In genomic region chr1:12206792-12207424, GRCh38 we compare ENCODE assay signal across 21 cellular contexts. TPM values are rescaled to one million over a fixed set of nuclear protein-coding genes. Genes with fewer than 3 reads are reported as not detected.
DNase-seq lines count a peak whose midpoint lies in the region; ATAC-seq and TF ChIP-seq lines count a peak whose summit lies in the region.
"Had no signal": no experiment of that assay in that cellular context is flagged by ENCODE, and none has a peak within 500 bp of the region (broad histone marks: within the 10 kb centered on the region; RNA-seq: fewer than 3 reads in every experiment).

No MANE protein-coding gene starts in this region.

- peak overlapping the region; percentile 92 for H3K23ac ChIP-seq in neuronal stem cell (ENCODE audit: low read depth, low read length, poor library complexity)

- H3K4me2 ChIP-seq in neuronal stem cell (ENCODE audit: insufficient read depth, low read length, poor library complexity, severe bottlenecking): no peak overlapping the region

- H3K9me3 ChIP-seq in neuronal stem cell (replicated peaks in 1 of 2; ENCODE audit: control insufficient read depth in 2 of 2, insufficient read depth in 1 of 2, low read depth in 1 of 2, low read length in 2 of 2): no peaks in the 10 kb centered on the region
- H3K9me3 ChIP-seq: colonic mucosa, prostate gland, testis had no signal

- no peak for ATAC-seq in activated T-cell treated with anti-CD3 and anti-CD28 coated beads, Interleukin-2, amount 50 U/mL, for 4 hours
- ATAC-seq in activated B cell treated with CpG ODN at 0.5 μM for 24 hours (ENCODE audit: low read depth): no peak

- no peak overlapping the region for H3K9ac ChIP-seq in neuronal stem cell (ENCODE audit: low read depth, low read length, poor library complexity)

- CTCF ChIA-PET in activated B cell treated with CpG ODN at 0.5 μM for 24 hours (lab: Charles Lee): interaction anchor here (1.0 to 9.9 kb wide), 4 partner anchors 9 to 88 kb away, joined by 3 to 261 read pairs (median 4); no protein-coding TSS in a partner anchor

- no peaks in the 10 kb centered on the region for H3K27me3 ChIP-seq in H7 (ENCODE audit: control insufficient read depth, insufficient read depth, low read length)
- H3K27me3 ChIP-seq in neuronal stem cell (ENCODE audit: control insufficient read depth in 3 of 3, insufficient read depth in 3 of 3, low read depth in 1 of 3, low read length in 3 of 3): no peaks in the 10 kb centered on the region
- H3K27me3 ChIP-seq: brain microvascular endothelial cell, colonic mucosa, testis had no signal

- H3K4me3 Mint-ChIP-seq in activated T-cell treated with anti-CD3 and anti-CD28 coated beads, Interleukin-2, amount 50 U/mL, for 24 hours: no peak overlapping the region
- no peak overlapping the region for H3K4me3 Mint-ChIP-seq in activated T-cell treated with anti-CD3 and anti-CD28 coated beads, Interleukin-2, amount 50 U/mL, for 4 hours
- no peak overlapping the region for H3K4me3 Mint-ChIP-seq in activated B cell treated with CpG ODN at 0.5 μM for 24 hours
- H3K4me3 Mint-ChIP-seq: activated naive CD4-positive, alpha-beta T cell treated with anti-CD3 and anti-CD28 coated beads, Interleukin-2, amount 50 U/mL, for 24 hours; memory B cell; nephron had no signal

- H2BK15ac ChIP-seq in neuronal stem cell (ENCODE audit: low read length): peak overlapping the region; percentile 96

- no peaks in the 10 kb centered on the region for H3K9me3 Mint-ChIP-seq in activated T-cell treated with anti-CD3 and anti-CD28 coated beads, Interleukin-2, amount 50 U/mL, for 24 hours
- H3K9me3 Mint-ChIP-seq in activated T-cell treated with anti-CD3 and anti-CD28 coated beads, Interleukin-2, amount 50 U/mL, for 4 hours: no peaks in the 10 kb centered on the region
- H3K9me3 Mint-ChIP-seq in activated B cell treated with CpG ODN at 0.5 μM for 24 hours: no peaks in the 10 kb centered on the region
- H3K9me3 Mint-ChIP-seq: activated naive CD4-positive, alpha-beta T cell treated with anti-CD3 and anti-CD28 coated beads, Interleukin-2, amount 50 U/mL, for 24 hours; memory B cell; nephron had no signal

- H3K4me3 ChIP-seq in H7 (ENCODE audit: insufficient read depth, low read depth, low read length) (no peak overlapping the region), neuronal stem cell (ENCODE audit: low read length in 2 of 2) (no peak overlapping the region)
- H3K4me3 ChIP-seq: colonic mucosa, prostate gland, skin epidermis, testis had no signal

- H3K18ac ChIP-seq in neuronal stem cell (ENCODE audit: low read length): peak overlapping the region; percentile 89

- no peak for DNase-seq in activated T-cell treated with anti-CD3 and anti-CD28 coated beads, Interleukin-2, amount 50 U/mL, for 24 hours
- no peak for DNase-seq in activated T-cell treated with anti-CD3 and anti-CD28 coated beads, Interleukin-2, amount 50 U/mL, for 4 hours
- DNase-seq in H7 (peak; percentile 63), activated B cell treated with CpG ODN at 0.5 μM for 24 hours (no peak), neuronal stem cell (ENCODE audit: low spot score) (no peak)
- DNase-seq in stimulated activated CD4-positive, alpha-beta T cell treated with anti-CD3 and anti-CD28 coated beads, Interleukin-15, amount 100 ng/mL, for 24 hours: no peak
- no peak for DNase-seq in stimulated activated CD4-positive, alpha-beta T cell treated with anti-CD3 and anti-CD28 coated beads, Interleukin-1b, Interleukin-23, amount 100 ng/mL, for 48 hours
- DNase-seq: AML-193; brain microvascular endothelial cell; colonic mucosa; islet precursor cell; NCI-H1694; NCI-H446 treated with DMSO at 0.1 percent for 48 hours; stimulated activated CD4-positive, alpha-beta T cell treated with anti-CD3 and anti-CD28 coated beads, Interleukin-4, amount 100 ng/mL, for 4 hours; testis had no signal

- peak overlapping the region; percentile 91 for H3K27ac Mint-ChIP-seq in activated T-cell treated with anti-CD3 and anti-CD28 coated beads, Interleukin-2, amount 50 U/mL, for 24 hours
- peak overlapping the region; percentile 65 for H3K27ac Mint-ChIP-seq in activated B cell treated with CpG ODN at 0.5 μM for 24 hours
- H3K27ac Mint-ChIP-seq: activated naive CD4-positive, alpha-beta T cell treated with anti-CD3 and anti-CD28 coated beads, Interleukin-2, amount 50 U/mL, for 24 hours; memory B cell; nephron had no signal

- no peak for TF ChIP-seq CTCF in activated B cell treated with CpG ODN at 0.5 μM for 24 hours (IDR thresholded peaks at IDR 0.05)

- peak overlapping the region; percentile 18 for H2BK12ac ChIP-seq in neuronal stem cell (ENCODE audit: low read length)

- POLR2A ChIA-PET in activated B cell treated with CpG ODN at 0.5 μM for 24 hours (lab: Charles Lee): interaction anchor here (0.6 to 8.8 kb wide), 3 partner anchors 10 to 81 kb away, joined by 3 to 103 read pairs (median 3); no protein-coding TSS in a partner anchor

- H3K4me1 ChIP-seq in neuronal stem cell (ENCODE audit: control insufficient read depth in 2 of 2, insufficient read depth in 1 of 2, low read depth in 1 of 2, low read length in 2 of 2): peaks cover 8 to 11% of the 10 kb centered on the region in 2 donors
- H3K4me1 ChIP-seq: colonic mucosa, prostate gland, testis had no signal

- H3K27ac ChIP-seq in neuronal stem cell (replicated peaks; ENCODE audit: low read length): no peak overlapping the region
- H3K27ac ChIP-seq: brain microvascular endothelial cell, colonic mucosa, prostate gland, testis, VCaP had no signal

- H3K36me3 ChIP-seq in H7 (replicated peaks; ENCODE audit: control insufficient read depth, insufficient read depth, low read length): no peaks in the 10 kb centered on the region
- no peaks in the 10 kb centered on the region for H3K36me3 ChIP-seq in neuronal stem cell (replicated peaks in 1 of 2; ENCODE audit: control insufficient read depth in 2 of 2, insufficient read depth in 2 of 2, low read length in 2 of 2)
- H3K36me3 ChIP-seq: brain microvascular endothelial cell, colonic mucosa, prostate gland had no signal

- WGBS in neuronal stem cell (ENCODE audit: extremely low coverage in 2 of 2, insufficient read length in 2 of 2, insufficient replicate concordance in 1 of 2), 2 donors: no CpG with 5 or more reads among the region's 17 CpGs

- peak overlapping the region; percentile 72 for H2BK5ac ChIP-seq in neuronal stem cell (ENCODE audit: low read length)

- peak overlapping the region; percentile 58 for H2AFZ ChIP-seq in neuronal stem cell (ENCODE audit: low read length)

- H3K79me1 ChIP-seq in neuronal stem cell (ENCODE audit: low read depth, low read length): no peaks in the 10 kb centered on the region

- no peak overlapping the region for H3K4ac ChIP-seq in neuronal stem cell (ENCODE audit: low read length)

- H3K14ac ChIP-seq in neuronal stem cell (ENCODE audit: low read length): no peak overlapping the region

- peak overlapping the region; percentile 100 for H2AK5ac ChIP-seq in neuronal stem cell (ENCODE audit: low read depth, low read length)

- H3K27me3 Mint-ChIP-seq in activated T-cell treated with anti-CD3 and anti-CD28 coated beads, Interleukin-2, amount 50 U/mL, for 24 hours: no peaks in the 10 kb centered on the region
- no peaks in the 10 kb centered on the region for H3K27me3 Mint-ChIP-seq in activated T-cell treated with anti-CD3 and anti-CD28 coated beads, Interleukin-2, amount 50 U/mL, for 4 hours (ENCODE audit: low read depth)
- H3K27me3 Mint-ChIP-seq in activated B cell treated with CpG ODN at 0.5 μM for 24 hours: no peaks in the 10 kb centered on the region
- H3K27me3 Mint-ChIP-seq: activated naive CD4-positive, alpha-beta T cell treated with anti-CD3 and anti-CD28 coated beads, Interleukin-2, amount 50 U/mL, for 24 hours; memory B cell had no signal

- peak overlapping the region; percentile 57 for H4K8ac ChIP-seq in neuronal stem cell (ENCODE audit: low read depth, low read length)

- H3K4me1 Mint-ChIP-seq in activated T-cell treated with anti-CD3 and anti-CD28 coated beads, Interleukin-2, amount 50 U/mL, for 24 hours (ENCODE audit: low read depth): peaks cover 79% of the 10 kb centered on the region
- H3K4me1 Mint-ChIP-seq in activated T-cell treated with anti-CD3 and anti-CD28 coated beads, Interleukin-2, amount 50 U/mL, for 4 hours (ENCODE audit: low read depth): peaks cover 67% of the 10 kb centered on the region
- H3K4me1 Mint-ChIP-seq in activated B cell treated with CpG ODN at 0.5 μM for 24 hours: peaks cover 76% of the 10 kb centered on the region

- intact Hi-C loops in activated B cell treated with CpG ODN at 0.5 μM for 24 hours (cut with micrococcal nuclease): no loop called here

- H3K36me3 Mint-ChIP-seq in activated T-cell treated with anti-CD3 and anti-CD28 coated beads, Interleukin-2, amount 50 U/mL, for 24 hours (ENCODE audit: low read depth): peaks cover 72% of the 10 kb centered on the region
- peaks cover 27% of the 10 kb centered on the region for H3K36me3 Mint-ChIP-seq in activated T-cell treated with anti-CD3 and anti-CD28 coated beads, Interleukin-2, amount 50 U/mL, for 4 hours (ENCODE audit: insufficient read depth)
- peaks cover 58% of the 10 kb centered on the region for H3K36me3 Mint-ChIP-seq in activated B cell treated with CpG ODN at 0.5 μM for 24 hours (ENCODE audit: low read depth)

- H4K91ac ChIP-seq in neuronal stem cell (ENCODE audit: low read depth, low read length, poor library complexity): no peak overlapping the region

- H2BK120ac ChIP-seq in neuronal stem cell (ENCODE audit: low read depth, low read length): peak overlapping the region; percentile 40

RNA-seq across cellular contexts. Expression of gene VPS13D, which starts 22.9 kb away (rescaled TPM):
- 10 to 100 TPM; 24.0 to 26.6 (median 26.5) TPM for total RNA-seq in activated T-cell treated with anti-CD3 and anti-CD28 coated beads, Interleukin-2, amount 50 U/mL, for 4 hours
- total RNA-seq in H7 (2014; rRNA removed; shearing (Covaris generic)): 13.1 and 23.7 TPM in 2 replicates
- 52.6 and 64.5 TPM in 2 replicates for total RNA-seq in activated B cell treated with CpG ODN at 0.5 μM for 24 hours
- 4.5 TPM for polyA plus RNA-seq in neuronal stem cell (2013, experiment 1 of 2)
- polyA plus RNA-seq in neuronal stem cell (2013, experiment 2 of 2): 4.2 TPM

RNA-seq across cellular contexts. Expression of gene TNFRSF1B, which starts 40.1 kb away (rescaled TPM):
- total RNA-seq in activated T-cell treated with anti-CD3 and anti-CD28 coated beads, Interleukin-2, amount 50 U/mL, for 4 hours: 100 to 1,000 TPM; 218 to 255 (median 229) TPM
- 1.3 and 2.4 TPM in 2 replicates for total RNA-seq in H7 (2014; rRNA removed; shearing (Covaris generic))
- 89.0 and 98.6 TPM in 2 replicates for total RNA-seq in activated B cell treated with CpG ODN at 0.5 μM for 24 hours
- 0.73 TPM for polyA plus RNA-seq in neuronal stem cell (2013, experiment 1 of 2)
- 0.68 TPM for polyA plus RNA-seq in neuronal stem cell (2013, experiment 2 of 2)

Comparison
In these comparisons a context has a peak if more than half of its experiments do, and no peak if none do; other contexts are left out.
1. RNA of gene TNFRSF1B, which starts 40.1 kb away (total RNA-seq): 218 to 255 TPM in activated T-cell treated with anti-CD3 and anti-CD28 coated beads, Interleukin-2, amount 50 U/mL, for 4 hours and 89.0 to 98.6 TPM in activated B cell treated with CpG ODN at 0.5 μM for 24 hours; 1.3 to 2.4 TPM in H7; every median in the first group is over 10 times any median in the second.